In the genomic region with DNA sequence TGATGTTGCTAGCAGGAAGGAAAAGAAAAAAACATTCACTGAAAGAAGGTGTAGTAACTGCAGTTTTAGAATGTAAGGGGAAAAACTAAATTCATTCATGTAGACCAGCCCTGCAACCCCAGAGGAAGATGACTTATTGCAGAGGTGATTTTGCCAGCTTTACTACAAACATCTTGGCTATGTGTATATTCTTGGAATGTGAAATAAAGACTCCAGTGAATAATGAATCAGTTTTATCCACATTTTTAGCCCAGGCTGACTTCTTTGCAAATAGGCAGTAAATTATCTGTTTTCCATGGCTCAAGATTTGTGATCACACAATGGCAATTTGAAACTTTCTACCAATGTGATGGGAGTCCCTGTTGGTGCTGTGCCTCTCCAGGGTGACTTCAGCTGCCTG, we compare ENCODE assay signal across 26 cellular contexts.
"Had no signal": no experiment of that assay in that cellular context is flagged by ENCODE, and none has a peak within 500 bp of the region (broad histone marks: within the 10 kb centered on the region; RNA-seq: fewer than 3 reads in every experiment).

No MANE protein-coding gene starts in this region.

- DNase-seq: activated CD4-positive, alpha-beta memory T cell treated with anti-CD3 and anti-CD28 coated beads, Interleukin-2, amount 10 ng/mL, durations not matched to agents 7 days and 5 days; activated CD4-positive, alpha-beta T cell treated with anti-CD3 and anti-CD28 coated beads for 1 hour; activated CD4-positive, alpha-beta T cell treated with anti-CD3 and anti-CD28 coated beads, Interleukin-2, amount 10 ng/mL, durations not matched to agents 7 days and 5 days; activated CD8-positive, alpha-beta memory T cell treated with anti-CD3 and anti-CD28 coated beads, Interleukin-2, amount 50 U/mL, for 48 hours; activated naive CD8-positive, alpha-beta T cell treated with anti-CD3 and anti-CD28 coated beads, Interleukin-2, amount 50 U/mL, for 24 hours; activated T-cell treated with anti-CD3 and anti-CD28 coated beads, Interleukin-2, amount 50 U/mL, for 4 hours; dorsolateral prefrontal cortex; effector memory CD4-positive, alpha-beta T cell; erythroblast; foreskin melanocyte; heart right ventricle; left lung; lower lobe of right lung; mesenchymal stem cell; naive thymus-derived CD8-positive, alpha-beta T cell; right cardiac atrium; spleen; T-helper 2 cell had no signal

- H3K36me3 ChIP-seq: cardiac muscle cell, heart right ventricle, left lung, lower lobe of right lung, spleen, thoracic aorta had no signal

- H3K4me1 ChIP-seq: heart right ventricle, left lung, lower lobe of right lung, spleen had no signal

- H3K27ac ChIP-seq: cardiac muscle cell, coronary artery, dorsolateral prefrontal cortex, heart right ventricle, left lung, lower lobe of right lung, spleen, thoracic aorta had no signal

- H3K27me3 Mint-ChIP-seq: activated CD4-positive, alpha-beta memory T cell treated with anti-CD3 and anti-CD28 coated beads, Interleukin-2, amount 10 ng/mL, durations not matched to agents 7 days and 5 days; activated CD4-positive, alpha-beta T cell treated with anti-CD3 and anti-CD28 coated beads, Interleukin-2, amount 10 ng/mL, durations not matched to agents 7 days and 5 days; activated naive CD4-positive, alpha-beta T cell treated with anti-CD3 and anti-CD28 coated beads, Interleukin-2, amount 50 U/mL, for 24 hours; activated naive CD8-positive, alpha-beta T cell treated with anti-CD3 and anti-CD28 coated beads, Interleukin-2, amount 50 U/mL, for 24 hours; naive thymus-derived CD8-positive, alpha-beta T cell; stimulated activated naive CD8-positive, alpha-beta T cell treated with anti-CD3 and anti-CD28 coated beads, Interleukin-15, Interleukin-2, amounts not matched to agents 100 ng/mL and 50 ng/mL, for 24 hours had no signal

- H3K27me3 ChIP-seq: cardiac muscle cell, dorsolateral prefrontal cortex, heart right ventricle, left lung, spleen had no signal

- H3K36me3 Mint-ChIP-seq: activated naive CD4-positive, alpha-beta T cell treated with anti-CD3 and anti-CD28 coated beads, Interleukin-2, amount 50 U/mL, for 24 hours had no signal

- H3K4me3 ChIP-seq: cardiac muscle cell, coronary artery, dorsolateral prefrontal cortex, heart right ventricle, left lung, lower lobe of right lung, spleen, thoracic aorta had no signal

- H3K9me3 ChIP-seq: lower lobe of right lung, thoracic aorta had no signal

- H3K27ac Mint-ChIP-seq: activated CD4-positive, alpha-beta memory T cell treated with anti-CD3 and anti-CD28 coated beads, Interleukin-2, amount 10 ng/mL, durations not matched to agents 7 days and 5 days; activated CD4-positive, alpha-beta T cell treated with anti-CD3 and anti-CD28 coated beads, Interleukin-2, amount 10 ng/mL, durations not matched to agents 7 days and 5 days; activated naive CD4-positive, alpha-beta T cell treated with anti-CD3 and anti-CD28 coated beads, Interleukin-2, amount 50 U/mL, for 24 hours; activated naive CD8-positive, alpha-beta T cell treated with anti-CD3 and anti-CD28 coated beads, Interleukin-2, amount 50 U/mL, for 24 hours; activated T-helper 2 cell treated with anti-CD3 and anti-CD28 coated beads, Interferon-gamma antibody, Interleukin-2, Interleukin-4, amounts not matched to agents 10 μg/mL and 5 μg/mL and 100 μg/mL, durations not matched to agents 14 hours and 24 hours and 36 hours; brain; naive thymus-derived CD8-positive, alpha-beta T cell; stimulated activated naive CD8-positive, alpha-beta T cell treated with anti-CD3 and anti-CD28 coated beads, Interleukin-15, Interleukin-2, amounts not matched to agents 100 ng/mL and 50 ng/mL, for 24 hours; WTC11 had no signal

- H3K4me1 Mint-ChIP-seq: activated CD4-positive, alpha-beta memory T cell treated with anti-CD3 and anti-CD28 coated beads, Interleukin-2, amount 10 ng/mL, durations not matched to agents 7 days and 5 days; activated CD4-positive, alpha-beta T cell treated with anti-CD3 and anti-CD28 coated beads, Interleukin-2, amount 10 ng/mL, durations not matched to agents 7 days and 5 days; activated naive CD4-positive, alpha-beta T cell treated with anti-CD3 and anti-CD28 coated beads, Interleukin-2, amount 50 U/mL, for 24 hours; naive thymus-derived CD8-positive, alpha-beta T cell had no signal

- H3K4me3 Mint-ChIP-seq: activated CD4-positive, alpha-beta memory T cell treated with anti-CD3 and anti-CD28 coated beads, Interleukin-2, amount 10 ng/mL, durations not matched to agents 7 days and 5 days; activated CD4-positive, alpha-beta T cell treated with anti-CD3 and anti-CD28 coated beads, Interleukin-2, amount 10 ng/mL, durations not matched to agents 7 days and 5 days; activated naive CD4-positive, alpha-beta T cell treated with anti-CD3 and anti-CD28 coated beads, Interleukin-2, amount 50 U/mL, for 24 hours; activated naive CD8-positive, alpha-beta T cell treated with anti-CD3 and anti-CD28 coated beads, Interleukin-2, amount 50 U/mL, for 24 hours; activated T-cell treated with anti-CD3 and anti-CD28 coated beads, Interleukin-2, amount 50 U/mL, for 4 hours; brain; naive thymus-derived CD8-positive, alpha-beta T cell; stimulated activated naive CD8-positive, alpha-beta T cell treated with anti-CD3 and anti-CD28 coated beads, Interleukin-15, Interleukin-2, amounts not matched to agents 100 ng/mL and 50 ng/mL, for 24 hours; WTC11 had no signal
